ENCODE assay signal across 8 cellular contexts in genomic region chr15:40952301-40952900, GRCh38. TPM values are rescaled to one million over a fixed set of nuclear protein-coding genes. Genes with fewer than 3 reads are reported as not detected.
DNase-seq lines count a peak whose midpoint lies in the region; ATAC-seq and TF ChIP-seq lines count a peak whose summit lies in the region.

No MANE protein-coding gene starts in this region.

- peaks cover 6% of the 10 kb centered on the region for H3K36me3 Mint-ChIP-seq in activated CD4-positive, alpha-beta T cell treated with anti-CD3 and anti-CD28 coated beads, Interleukin-2, amount 10 ng/mL, durations not matched to agents 7 days and 5 days (ENCODE audit: low read depth)
- peaks cover 4% of the 10 kb centered on the region for H3K36me3 Mint-ChIP-seq in activated naive CD8-positive, alpha-beta T cell treated with anti-CD3 and anti-CD28 coated beads, Interleukin-2, amount 10 ng/mL, durations not matched to agents 7 days and 5 days

- intact Hi-C loops in left lung (cut with DNase I): no loop called here

- H3K27me3 ChIP-seq in left lung (no peaks in the 10 kb centered on the region), thoracic aorta (replicated peaks; ENCODE audit: insufficient read depth) (no peaks in the 10 kb centered on the region)

- H3K9me3 Mint-ChIP-seq in activated CD4-positive, alpha-beta T cell treated with anti-CD3 and anti-CD28 coated beads, Interleukin-2, amount 10 ng/mL, durations not matched to agents 7 days and 5 days: no peaks in the 10 kb centered on the region
- no peaks in the 10 kb centered on the region for H3K9me3 Mint-ChIP-seq in activated naive CD8-positive, alpha-beta T cell treated with anti-CD3 and anti-CD28 coated beads, Interleukin-2, amount 10 ng/mL, durations not matched to agents 7 days and 5 days

- peaks cover 0 to 3% of the 10 kb centered on the region in 2 donors for H3K36me3 ChIP-seq in left lung
- no peaks in the 10 kb centered on the region for H3K36me3 ChIP-seq in thoracic aorta

- H3K27ac ChIP-seq in left lung (peak overlapping the region; percentile 75 to 80), thoracic aorta (peak overlapping the region; percentile 82 to 91)

- POLR2A ChIA-PET in activated CD4-positive, alpha-beta T cell treated with anti-CD3 and anti-CD28 coated beads, Interleukin-2, amount 10 ng/mL, durations not matched to agents 7 days and 5 days (lab: Charles Lee): no interaction called here
- POLR2A ChIA-PET in activated naive CD8-positive, alpha-beta T cell treated with anti-CD3 and anti-CD28 coated beads, Interleukin-2, amount 10 ng/mL, durations not matched to agents 7 days and 5 days (lab: Charles Lee): interaction anchor here (0.6 to 4.6 kb wide), 11 partner anchors 10 to 708 kb away, joined by 3 to 68 read pairs (median 8); partner anchors contain the start of genes CHP1, DLL4, EXD1 and MGA

- H3K27me3 Mint-ChIP-seq in activated CD4-positive, alpha-beta T cell treated with anti-CD3 and anti-CD28 coated beads, Interleukin-2, amount 10 ng/mL, durations not matched to agents 7 days and 5 days: no peaks in the 10 kb centered on the region
- no peaks in the 10 kb centered on the region for H3K27me3 Mint-ChIP-seq in activated naive CD8-positive, alpha-beta T cell treated with anti-CD3 and anti-CD28 coated beads, Interleukin-2, amount 10 ng/mL, durations not matched to agents 7 days and 5 days

- ATAC-seq in activated naive CD8-positive, alpha-beta T cell treated with anti-CD3 and anti-CD28 coated beads, Interleukin-2, amount 10 ng/mL, durations not matched to agents 7 days and 5 days (ENCODE audit: low read depth): peak; percentile 7
- ATAC-seq in left lung: no peak
- ATAC-seq in thoracic aorta (ENCODE audit: insufficient number of reproducible peaks, low FRiP score, low read depth): no peak
- no peak for ATAC-seq in HG03571 (IDR thresholded peaks at IDR 0.05; ENCODE audit: unreplicated experiment)

- peak overlapping the region; percentile 94 for H3K4me3 Mint-ChIP-seq in activated CD4-positive, alpha-beta T cell treated with anti-CD3 and anti-CD28 coated beads, Interleukin-2, amount 10 ng/mL, durations not matched to agents 7 days and 5 days
- peak overlapping the region; percentile 87 for H3K4me3 Mint-ChIP-seq in activated naive CD8-positive, alpha-beta T cell treated with anti-CD3 and anti-CD28 coated beads, Interleukin-2, amount 10 ng/mL, durations not matched to agents 7 days and 5 days

- H3K27ac Mint-ChIP-seq in activated CD4-positive, alpha-beta T cell treated with anti-CD3 and anti-CD28 coated beads, Interleukin-2, amount 10 ng/mL, durations not matched to agents 7 days and 5 days: peak overlapping the region; percentile 92
- peak overlapping the region; percentile 91 for H3K27ac Mint-ChIP-seq in activated naive CD8-positive, alpha-beta T cell treated with anti-CD3 and anti-CD28 coated beads, Interleukin-2, amount 10 ng/mL, durations not matched to agents 7 days and 5 days

- H3K9me3 ChIP-seq in left lung (no peaks in the 10 kb centered on the region), thoracic aorta (no peaks in the 10 kb centered on the region)

- H3K4me1 ChIP-seq in left lung: peaks cover 3 to 31% of the 10 kb centered on the region in 2 donors
- peaks cover 15 to 47% of the 10 kb centered on the region in 2 donors for H3K4me1 ChIP-seq in thoracic aorta (ENCODE audit: control insufficient read depth in 1 of 2, low read depth in 2 of 2)

- no peak for TF ChIP-seq CTCF in left lung (IDR thresholded peaks at IDR 0.05)
- TF ChIP-seq CTCF in thoracic aorta (IDR thresholded peaks at IDR 0.05): no peak

- peaks cover 39% of the 10 kb centered on the region for H3K4me1 Mint-ChIP-seq in activated CD4-positive, alpha-beta T cell treated with anti-CD3 and anti-CD28 coated beads, Interleukin-2, amount 10 ng/mL, durations not matched to agents 7 days and 5 days
- H3K4me1 Mint-ChIP-seq in activated naive CD8-positive, alpha-beta T cell treated with anti-CD3 and anti-CD28 coated beads, Interleukin-2, amount 10 ng/mL, durations not matched to agents 7 days and 5 days: peaks cover 32% of the 10 kb centered on the region

- CTCF ChIA-PET in activated CD4-positive, alpha-beta T cell treated with anti-CD3 and anti-CD28 coated beads, Interleukin-2, amount 10 ng/mL, durations not matched to agents 7 days and 5 days (lab: Charles Lee): interaction anchor here (2.5 to 9.1 kb wide), 4 partner anchors 9 to 46 kb away, joined by 9 to 59 read pairs (median 16); no protein-coding TSS in a partner anchor

- H3K4me3 ChIP-seq in left lung: peak overlapping the region; percentile 59 to 77
- H3K4me3 ChIP-seq in thoracic aorta: peak overlapping the region; percentile 91

- no peak for DNase-seq in activated CD4-positive, alpha-beta T cell treated with anti-CD3 and anti-CD28 coated beads, Interleukin-2, amount 10 ng/mL, durations not matched to agents 7 days and 5 days
- no peak for DNase-seq in activated CD4-positive, alpha-beta T cell treated with anti-CD3 and anti-CD28 coated beads, Interleukin-2, amount 50 U/mL, for 1 hour
- no peak for DNase-seq in activated naive CD8-positive, alpha-beta T cell treated with anti-CD3 and anti-CD28 coated beads, Interleukin-2, amount 10 ng/mL, durations not matched to agents 7 days and 5 days
- DNase-seq in left lung: no peak
- no peak for DNase-seq in thoracic aorta (ENCODE audit: low spot score)
- no peak for DNase-seq in NCI-H82 treated with DMSO at 0.1 percent for 48 hours (lab: John Stamatoyannopoulos, UW; ENCODE audit: unreplicated experiment)
- DNase-seq in COLO668 (lab: John Stamatoyannopoulos, UW; ENCODE audit: unreplicated experiment): no peak

RNA-seq across cellular contexts. Expression of gene CHAC1, which starts 0.9 kb away (rescaled TPM):
- total RNA-seq in activated CD4-positive, alpha-beta T cell treated with anti-CD3 and anti-CD28 coated beads, Interleukin-2, amount 10 ng/mL, durations not matched to agents 7 days and 5 days: 1 to 10 TPM; 4.7 to 6.7 TPM
- total RNA-seq in activated naive CD8-positive, alpha-beta T cell treated with anti-CD3 and anti-CD28 coated beads, Interleukin-2, amount 10 ng/mL, durations not matched to agents 7 days and 5 days: 10 to 100 TPM; 13.9 to 14.1 TPM
- total RNA-seq in left lung: 1 to 10 TPM; 3.5 to 5.8 TPM
- 1 to 10 TPM; 3.9 to 7.3 TPM for total RNA-seq in thoracic aorta

RNA-seq across cellular contexts. Expression of gene DLL4, which starts 23.3 kb away (rescaled TPM):
- not detected for total RNA-seq in activated CD4-positive, alpha-beta T cell treated with anti-CD3 and anti-CD28 coated beads, Interleukin-2, amount 10 ng/mL, durations not matched to agents 7 days and 5 days
- under 1 TPM in 1 of 2 experiments, not detected in 1; 0.11 TPM for total RNA-seq in activated naive CD8-positive, alpha-beta T cell treated with anti-CD3 and anti-CD28 coated beads, Interleukin-2, amount 10 ng/mL, durations not matched to agents 7 days and 5 days
- 10 to 100 TPM; 10.4 to 18.1 TPM for total RNA-seq in left lung
- total RNA-seq in thoracic aorta: 10 to 100 TPM in 1 of 2 donors, 1 to 10 TPM in 1; 6.2 to 13.0 TPM

RNA-seq across cellular contexts. Expression of gene VPS18, which starts 58.2 kb away (rescaled TPM):
- 10 to 100 TPM; 16.2 to 16.6 TPM for total RNA-seq in activated CD4-positive, alpha-beta T cell treated with anti-CD3 and anti-CD28 coated beads, Interleukin-2, amount 10 ng/mL, durations not matched to agents 7 days and 5 days
- total RNA-seq in activated naive CD8-positive, alpha-beta T cell treated with anti-CD3 and anti-CD28 coated beads, Interleukin-2, amount 10 ng/mL, durations not matched to agents 7 days and 5 days: 10 to 100 TPM; 20.1 to 21.2 TPM
- total RNA-seq in left lung (10 to 100 TPM; 26.3 to 29.0 TPM), thoracic aorta (10 to 100 TPM; 26.0 to 37.9 TPM)

Comparison
In these comparisons a context has a peak if more than half of its experiments do, and no peak if none do; other contexts are left out.
1. RNA of gene DLL4, which starts 23.3 kb away (total RNA-seq): 10.4 to 18.1 TPM in left lung and 6.2 to 13.0 TPM in thoracic aorta; 0.11 TPM in activated naive CD8-positive, alpha-beta T cell treated with anti-CD3 and anti-CD28 coated beads, Interleukin-2, amount 10 ng/mL, durations not matched to agents 7 days and 5 days and not detected in activated CD4-positive, alpha-beta T cell treated with anti-CD3 and anti-CD28 coated beads, Interleukin-2, amount 10 ng/mL, durations not matched to agents 7 days and 5 days; every median in the first group is over 4 times any median in the second.